Comparison of ENCODE assay signal across 30 cellular contexts in the genomic region with DNA sequence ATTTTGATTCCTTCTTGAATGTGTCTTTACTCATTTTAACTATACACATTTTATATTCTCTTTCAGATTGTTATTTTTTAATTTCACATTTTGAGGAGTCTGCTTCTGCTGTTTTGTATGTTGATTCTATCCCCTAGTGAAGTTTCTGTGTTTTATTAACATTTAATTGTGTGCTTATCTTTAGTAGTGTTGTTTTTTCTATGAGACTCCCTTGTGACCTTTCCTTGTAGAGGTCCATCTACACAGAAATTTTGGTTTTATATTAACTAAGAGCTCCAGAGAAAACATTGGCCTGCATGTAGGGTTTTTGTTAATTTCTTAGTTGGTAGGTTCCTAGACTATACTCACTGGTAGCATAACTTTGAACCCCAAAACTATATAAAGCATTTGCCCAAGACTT. TPM values are rescaled to one million over a fixed set of nuclear protein-coding genes. Genes with fewer than 3 reads are reported as not detected.
"Had no signal": no experiment of that assay in that cellular context is flagged by ENCODE, and none has a peak within 500 bp of the region (broad histone marks: within the 10 kb centered on the region; RNA-seq: fewer than 3 reads in every experiment).

No MANE protein-coding gene starts in this region.

- H3K4me3 ChIP-seq: adrenal gland, ascending aorta, esophagus squamous epithelium, gastroesophageal sphincter, lower lobe of right lung, mucosa of descending colon, neural progenitor cell, prostate gland, right atrium auricular region, vagina had no signal

- H3K9me3 Mint-ChIP-seq: activated naive CD4-positive, alpha-beta T cell treated with anti-CD3 and anti-CD28 coated beads, Interleukin-2, amount 50 U/mL, for 24 hours; endodermal cell; neural progenitor cell; WTC11 had no signal

- H2AFZ ChIP-seq: neural progenitor cell had no signal

- H3K27ac ChIP-seq: adrenal gland, ascending aorta, esophagus squamous epithelium, gastroesophageal sphincter, lower lobe of right lung, neural progenitor cell, prostate gland, right atrium auricular region, vagina had no signal

- H3K4me2 ChIP-seq: neural progenitor cell had no signal

- H3K9ac ChIP-seq: neural progenitor cell had no signal

- ATAC-seq: gastroesophageal sphincter, lower lobe of right lung, mucosa of descending colon, WTC11 had no signal

- H3K4me1 ChIP-seq: adrenal gland, ascending aorta, esophagus squamous epithelium, gastroesophageal sphincter, lower lobe of right lung, neural progenitor cell, prostate gland, right atrium auricular region, vagina had no signal

- H3K4me1 Mint-ChIP-seq: activated naive CD4-positive, alpha-beta T cell treated with anti-CD3 and anti-CD28 coated beads, Interleukin-2, amount 50 U/mL, for 24 hours; endodermal cell; neural progenitor cell; WTC11 had no signal

- FAIRE-seq: bronchial epithelial cell had no signal

- DNase-seq: activated CD4-positive, alpha-beta T cell treated with anti-CD3 and anti-CD28 coated beads for 36 hours; activated CD4-positive, alpha-beta T cell treated with anti-CD3 and anti-CD28 coated beads, Interleukin-2, amount 50 U/mL, for 48 hours; activated gamma-delta T cell treated with Interleukin-2 at 50 U/mL for 16 hours; adrenal gland; cerebellar nuclear complex; cortex of kidney; endodermal cell; esophagus squamous epithelium; head of caudate nucleus; islet precursor cell; lower lobe of right lung; mesendoderm; mucosa of descending colon; stimulated activated CD4-positive, alpha-beta T cell treated with anti-CD3 and anti-CD28 coated beads, Interleukin-12 subunit alpha, Interleukin-12 subunit beta, amount 100 ng/mL, for 4 hours; stimulated activated CD4-positive, alpha-beta T cell treated with anti-CD3 and anti-CD28 coated beads, Interleukin-1b, Interleukin-23, amount 100 ng/mL, for 48 hours; T-helper 1 cell; T-helper 9 cell; trophoblast cell had no signal

- H3K9me3 ChIP-seq: adrenal gland, ascending aorta, esophagus squamous epithelium, gastroesophageal sphincter, lower lobe of right lung, mucosa of descending colon, prostate gland, right atrium auricular region, vagina had no signal

- H3K27ac Mint-ChIP-seq: activated naive CD4-positive, alpha-beta T cell treated with anti-CD3 and anti-CD28 coated beads, Interleukin-2, amount 50 U/mL, for 24 hours; endodermal cell; neural progenitor cell; WTC11 had no signal

- H3K36me3 ChIP-seq: prostate gland had no signal

- H3K27me3 Mint-ChIP-seq: activated CD4-positive, alpha-beta T cell treated with anti-CD3 and anti-CD28 coated beads for 36 hours; activated naive CD4-positive, alpha-beta T cell treated with anti-CD3 and anti-CD28 coated beads, Interleukin-2, amount 50 U/mL, for 24 hours had no signal

- H3K27me3 ChIP-seq: adrenal gland, ascending aorta, esophagus squamous epithelium, gastroesophageal sphincter, neural progenitor cell, right atrium auricular region, vagina had no signal

- H3K4me3 Mint-ChIP-seq: activated CD4-positive, alpha-beta T cell treated with anti-CD3 and anti-CD28 coated beads for 36 hours; activated naive CD4-positive, alpha-beta T cell treated with anti-CD3 and anti-CD28 coated beads, Interleukin-2, amount 50 U/mL, for 24 hours; endodermal cell; neural progenitor cell; WTC11 had no signal

RNA-seq across cellular contexts. Expression of gene IL13, which starts 35.4 kb away (rescaled TPM):
- total RNA-seq: ascending aorta, bronchial epithelial cell, endodermal cell, esophagus squamous epithelium, gastroesophageal sphincter, lower lobe of right lung, mucosa of descending colon, osteoblast, right atrium auricular region, skeletal muscle tissue, temporal lobe, vagina, WTC11 had no signal

RNA-seq across cellular contexts. Expression of gene IL4, which starts 51.2 kb away (rescaled TPM):
- total RNA-seq: adrenal gland, ascending aorta, bronchial epithelial cell, endodermal cell, esophagus squamous epithelium, gastroesophageal sphincter, lower lobe of right lung, mucosa of descending colon, osteoblast, prostate gland, right atrium auricular region, skeletal muscle tissue, temporal lobe, vagina, WTC11 had no signal
- polyA plus RNA-seq: adrenal gland had no signal
